8 cellular contexts compared by ENCODE assay signal in genomic region chr1:151196292-151196800, GRCh38. TPM values are rescaled to one million over a fixed set of nuclear protein-coding genes. Genes with fewer than 3 reads are reported as not detected.
DNase-seq lines count a peak whose midpoint lies in the region; ATAC-seq and TF ChIP-seq lines count a peak whose summit lies in the region.

No MANE protein-coding gene starts in this region.

- no peaks in the 10 kb centered on the region; the same call in 1 of the 2 replicates for H3K36me3 ChIP-seq in Panc1 (ENCODE audit: control insufficient read depth, insufficient read depth, low read length)

- POLR2A ChIA-PET in Panc1 (lab: Charles Lee), result interaction anchor here (0.8 kb wide), 1 partner anchor 58 kb away, joined by 3 read pairs; the partner anchor contains the start of gene PSMD4

- H3K27ac Mint-ChIP-seq in Calu3 (ENCODE audit: unreplicated experiment), result peak overlapping the region; percentile 95

- H3K9me3 Mint-ChIP-seq in Calu3 (ENCODE audit: low read depth, unreplicated experiment), result no peaks in the 10 kb centered on the region

- H3K27ac ChIP-seq in Panc1 (ENCODE audit: low read length), result peak overlapping the region; percentile 97
- peak overlapping the region; percentile 90 for H3K27ac ChIP-seq in foreskin keratinocyte

- no peaks in the 10 kb centered on the region for H3K27me3 Mint-ChIP-seq in Calu3 (ENCODE audit: unreplicated experiment)

- ATAC-seq in Panc1 (peak; percentile 67), foreskin keratinocyte (peak; percentile 25), omental fat pad (ENCODE audit: low FRiP score) (peak; percentile 21)

- in situ Hi-C loops in Panc1 (cut with HindIII; ENCODE audit: low pct_unique_long_range_greater_than_20kb, low sequenced_read_pairs), result no loop called here

- peaks cover 32% of the 10 kb centered on the region for H3K4me1 Mint-ChIP-seq in Calu3 (ENCODE audit: low read depth, unreplicated experiment)

- intact Hi-C loops in Calu3 (cut with micrococcal nuclease; ENCODE audit: unreplicated experiment) (loop anchor here (1.0 to 10.0 kb wide), 4 partner anchors 55 to 638 kb away; partner anchors contain the start of genes C2CD4D, CGN and RORC), Panc1 (cut with micrococcal nuclease; ENCODE audit: unreplicated experiment) (loop anchor here (5.0 kb wide), 1 partner anchor 56 kb away; the partner anchor contains the start of gene PSMD4)

- H3K4me1 ChIP-seq in Panc1 (ENCODE audit: control insufficient read depth, insufficient read depth, low read length), result peaks cover 12% of the 10 kb centered on the region; the same call in 1 of the 2 replicates
- H3K4me1 ChIP-seq in foreskin keratinocyte, result peaks cover 4% of the 10 kb centered on the region

- H3K9me3 ChIP-seq in Panc1 (ENCODE audit: control insufficient read depth, insufficient read depth, low read depth, low read length), result no peaks in the 10 kb centered on the region

- BruUV-seq in Calu3 (replicated peaks; lab: Mats Ljungman, UMichigan) (no TSS peak), Panc1 (replicated peaks; lab: Mats Ljungman, UMichigan) (no TSS peak)

- peak overlapping the region; percentile 41 for H3K4me3 ChIP-seq in LNCaP clone FGC (ENCODE audit: low read depth, low read length)
- peak overlapping the region; percentile 94 to 100 for H3K4me3 ChIP-seq in Panc1 (ENCODE audit: low read depth in 2 of 2, low read length in 2 of 2)

- CTCF ChIA-PET in Calu3 (lab: Charles Lee) (interaction anchor here (0.6 to 1.6 kb wide), 6 partner anchors 56 to 777 kb away, joined by 3 to 9 read pairs (median 3); partner anchors contain the start of gene ZNF687), Panc1 (lab: Charles Lee) (interaction anchor here (0.8 to 1.4 kb wide), 2 partner anchors 8 to 56 kb away, joined by 10 to 14 read pairs; no protein-coding TSS in a partner anchor)

- H3K36me3 Mint-ChIP-seq in Calu3 (ENCODE audit: insufficient read depth, unreplicated experiment), result peaks cover 58% of the 10 kb centered on the region

- peak; percentile 80 for DNase-seq in Calu3
- peak; percentile 73 for DNase-seq in LNCaP clone FGC (ENCODE audit: low read depth)
- DNase-seq in Panc1 (ENCODE audit: low read depth, low spot score), result peak; percentile 90
- peak; percentile 24 for DNase-seq in activated gamma-delta T cell treated with anti-CD3 and anti-CD28 coated beads, Interleukin-2, amount 50 U/mL, for 16 hours (ENCODE audit: low read depth)
- peak; percentile 74 to 90 for DNase-seq in foreskin keratinocyte
- DNase-seq in omental fat pad (ENCODE audit: low spot score), result no peak
- DNase-seq in activated CD4-positive, CD25-positive, alpha-beta regulatory T cell treated with anti-CD3 and anti-CD28 coated beads, Interleukin-2, amount 50 U/mL, for 72 hours, result no peak
- no peak for DNase-seq in HuH-7 (ENCODE audit: low spot score)

- H3K4me3 Mint-ChIP-seq in Calu3 (ENCODE audit: low read depth, unreplicated experiment), result peak overlapping the region; percentile 96

- H3K27me3 ChIP-seq in Panc1 (ENCODE audit: control insufficient read depth, insufficient read depth, low read length) (no peaks in the 10 kb centered on the region), foreskin keratinocyte (no peaks in the 10 kb centered on the region)

- TF ChIP-seq CTCF in Calu3 (IDR thresholded peaks at IDR 0.05; ENCODE audit: unreplicated experiment) (peak; percentile 17), LNCaP clone FGC (IDR thresholded peaks at IDR 0.05; ENCODE audit: control insufficient read depth, extremely low read depth, insufficient read depth) (peak; percentile 78), Panc1 (IDR thresholded peaks at IDR 0.05) (no peak), foreskin keratinocyte (conservative IDR thresholded peaks at IDR 0.05) (peak; percentile 87), omental fat pad (IDR thresholded peaks at IDR 0.05) (no peak)

RNA-seq across cellular contexts. Expression of gene PIP5K1A, which starts 2.0 kb away (rescaled TPM):
- total RNA-seq in Calu3 (2022) (86.6 and 96.2 TPM in 2 replicates), Panc1 (2021; ENCODE audit: unreplicated experiment) (78.9 TPM), foreskin keratinocyte (59.0 and 65.8 TPM in 2 replicates), omental fat pad (10 to 100 TPM; 31.5 to 94.2 (median 59.4) TPM)
- 41.9 TPM for polyA plus RNA-seq in Panc1 (2012; ENCODE audit: insufficient read length)
- polyA plus RNA-seq in foreskin keratinocyte, result 22.1 and 30.8 TPM in 2 replicates

RNA-seq across cellular contexts. Expression of gene VPS72, which starts 6.3 kb away (rescaled TPM):
- total RNA-seq in Calu3 (2022) (91.4 and 111 TPM in 2 replicates), Panc1 (2021; ENCODE audit: unreplicated experiment) (71.5 TPM), foreskin keratinocyte (50.2 and 50.4 TPM in 2 replicates), omental fat pad (10 to 100 TPM; 24.0 to 26.1 (median 24.6) TPM)
- 63.8 TPM for polyA plus RNA-seq in Panc1 (2012; ENCODE audit: insufficient read length)
- 66.2 and 69.4 TPM in 2 replicates for polyA plus RNA-seq in foreskin keratinocyte

RNA-seq across cellular contexts. Expression of gene TMOD4, which starts 20.6 kb away (rescaled TPM):
- 1.6 and 2.1 TPM in 2 replicates for total RNA-seq in Calu3 (2022)
- 0.80 TPM for total RNA-seq in Panc1 (2021; ENCODE audit: unreplicated experiment)
- 0.56 TPM for polyA plus RNA-seq in Panc1 (2012; ENCODE audit: insufficient read length)
- 0.65 and 0.88 TPM in 2 replicates for total RNA-seq in foreskin keratinocyte
- polyA plus RNA-seq in foreskin keratinocyte, result 0.29 and 0.45 TPM in 2 replicates
- total RNA-seq in omental fat pad, result 1 to 10 TPM in 1 of 4 donors, not detected in 3; 1.9 TPM

RNA-seq across cellular contexts. Expression of gene SCNM1, which starts 30.4 kb away (rescaled TPM):
- 47.3 and 49.8 TPM in 2 replicates for total RNA-seq in Calu3 (2022)
- total RNA-seq in Panc1 (2021; ENCODE audit: unreplicated experiment), result 36.5 TPM
- polyA plus RNA-seq in Panc1 (2012; ENCODE audit: insufficient read length), result 45.2 TPM
- total RNA-seq in foreskin keratinocyte, result 48.1 and 48.7 TPM in 2 replicates
- polyA plus RNA-seq in foreskin keratinocyte, result 55.5 and 57.7 TPM in 2 replicates
- total RNA-seq in omental fat pad, result 10 to 100 TPM; 12.0 to 24.7 (median 20.7) TPM

RNA-seq across cellular contexts. Expression of gene LYSMD1, which starts 30.6 kb away (rescaled TPM):
- 7.6 and 9.7 TPM in 2 replicates for total RNA-seq in Calu3 (2022)
- total RNA-seq in Panc1 (2021; ENCODE audit: unreplicated experiment), result 5.1 TPM
- 6.5 TPM for polyA plus RNA-seq in Panc1 (2012; ENCODE audit: insufficient read length)
- total RNA-seq in foreskin keratinocyte, result 5.3 and 6.1 TPM in 2 replicates
- 2.6 and 3.6 TPM in 2 replicates for polyA plus RNA-seq in foreskin keratinocyte
- 10 to 100 TPM in 2 of 4 donors, 1 to 10 TPM in 2; 4.1 to 11.0 (median 9.8) TPM for total RNA-seq in omental fat pad

Comparison
In these comparisons a context has a peak if more than half of its experiments do, and no peak if none do; other contexts are left out.
1. DNase-seq: peak in Calu3 (single experiment), LNCaP clone FGC (single experiment), Panc1 (single experiment), activated gamma-delta T cell treated with anti-CD3 and anti-CD28 coated beads, Interleukin-2, amount 50 U/mL, for 16 hours (single experiment) and foreskin keratinocyte (2 of 2); none in omental fat pad (single experiment), activated CD4-positive, CD25-positive, alpha-beta regulatory T cell treated with anti-CD3 and anti-CD28 coated beads, Interleukin-2, amount 50 U/mL, for 72 hours (single experiment) and HuH-7 (single experiment).
2. CTCF ChIP-seq: peak in Calu3 (single experiment), LNCaP clone FGC (single experiment) and foreskin keratinocyte (single experiment); none in Panc1 (single experiment) and omental fat pad (0 of 3).
3. Peak in every context shown above with its lines, with median percentiles within 50 percentile points of each other: ATAC-seq.